Comparison of ENCODE assay signal across 9 cellular contexts in the genomic region with DNA sequence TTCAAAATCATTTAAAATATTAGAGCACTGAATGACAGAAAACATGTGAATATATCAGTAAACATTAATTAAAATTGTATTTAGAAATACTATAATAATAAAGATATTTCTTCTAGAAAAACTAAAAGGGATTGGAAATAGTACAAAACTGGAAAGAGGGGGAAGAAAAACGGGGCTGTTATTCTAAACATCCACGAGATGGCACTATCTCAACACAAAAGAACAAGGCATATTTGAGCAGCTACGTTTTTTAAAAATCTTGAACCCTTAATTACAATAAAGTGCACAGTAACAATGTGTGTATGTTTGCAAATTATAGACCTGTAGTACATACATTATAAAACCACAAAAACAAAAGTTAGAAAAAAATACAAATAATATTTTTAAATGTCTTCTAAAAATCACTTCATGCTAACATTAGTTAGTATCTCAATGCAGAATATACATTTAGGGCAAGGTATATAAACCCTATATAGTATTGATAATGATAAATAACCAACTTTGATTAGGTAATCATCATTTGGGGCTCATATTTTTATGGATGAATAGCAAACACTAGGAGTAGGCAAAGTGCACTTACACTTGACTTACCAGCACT. TPM values are rescaled to one million over a fixed set of nuclear protein-coding genes. Genes with fewer than 3 reads are reported as not detected.
DNase-seq lines count a peak whose midpoint lies in the region; ATAC-seq, FAIRE-seq and TF ChIP-seq lines count a peak whose summit lies in the region.
"Had no signal": no experiment of that assay in that cellular context is flagged by ENCODE, and none has a peak within 500 bp of the region (broad histone marks: within the 10 kb centered on the region; RNA-seq: fewer than 3 reads in every experiment).

No MANE protein-coding gene starts in this region.

- peaks cover 15% of the 10 kb centered on the region for H3K36me3 Mint-ChIP-seq in WTC11

- no peak overlapping the region for H3K4me3 ChIP-seq in A673 (ENCODE audit: low read depth, low read length, poor library complexity, severe bottlenecking)
- H3K4me3 ChIP-seq in MM.1S (ENCODE audit: low read length) = no peak overlapping the region
- H3K4me3 ChIP-seq: HAP-1 had no signal

- no peak for ATAC-seq in WTC11
- no peak for ATAC-seq in HG03342 (IDR thresholded peaks at IDR 0.05; ENCODE audit: unreplicated experiment)
- no peak for ATAC-seq in HG03045 (IDR thresholded peaks at IDR 0.05; ENCODE audit: unreplicated experiment)

- H3K9me2 ChIP-seq in MM.1S (replicated peaks; ENCODE audit: insufficient read depth, low read length) = no peaks in the 10 kb centered on the region

- H3K4me1 ChIP-seq in A673 (ENCODE audit: insufficient read depth, low read length, poor library complexity, severe bottlenecking) = no peaks in the 10 kb centered on the region
- H3K4me1 ChIP-seq in MM.1S (ENCODE audit: low read length) = no peaks in the 10 kb centered on the region

- DNase-seq in A673 (ENCODE audit: low spot score) (peak; percentile 48), MM.1S (no peak), WTC11 (ENCODE audit: low spot score) (no peak)
- DNase-seq in activated CD4-positive, alpha-beta T cell treated with anti-CD3 and anti-CD28 coated beads for 4 hours = no peak

- no peak overlapping the region for H3K4me2 ChIP-seq in MM.1S (ENCODE audit: low read depth, low read length)

- H3K27me3 ChIP-seq in A673 (replicated peaks; ENCODE audit: insufficient read depth, low read depth, low read length, poor library complexity) (no peaks in the 10 kb centered on the region), MM.1S (replicated peaks; ENCODE audit: insufficient read depth, low read length) (no peaks in the 10 kb centered on the region)

- H3K9me3 ChIP-seq in A673 (ENCODE audit: low read depth, low read length, poor library complexity, severe bottlenecking) = no peaks in the 10 kb centered on the region
- H3K9me3 ChIP-seq in MM.1S (replicated peaks; ENCODE audit: insufficient read depth, low read length) = no peaks in the 10 kb centered on the region
- H3K9me3 ChIP-seq: HAP-1 had no signal

- no peak overlapping the region for H3K4me3 Mint-ChIP-seq in WTC11

- intact Hi-C loops in A673 (cut with micrococcal nuclease; ENCODE audit: unreplicated experiment) = loop anchor here (1.0 to 2.0 kb wide), 2 partner anchors 279 to 355 kb away; no protein-coding TSS in a partner anchor

- TF ChIP-seq CTCF in A673 (conservative IDR thresholded peaks at IDR 0.05; ENCODE audit: low read depth, low read length) (peak; percentile 75), GM12874 (IDR thresholded peaks at IDR 0.05; ENCODE audit: insufficient read depth, low read depth, low read length) (peak; percentile 36; the same call in 1 of the 2 replicates), MM.1S (IDR thresholded peaks at IDR 0.05; ENCODE audit: low read length) (peak; percentile 52), WTC11 (IDR thresholded peaks at IDR 0.05) (peak; percentile 44; the same call in 1 of the 2 replicates)

- no peaks in the 10 kb centered on the region for H3K79me2 ChIP-seq in MM.1S (ENCODE audit: low read length)

- POLR2A ChIA-PET in A673 (lab: Charles Lee; ENCODE audit: low non-redundant PET) (no interaction called here), WTC11 (lab: Charles Lee) (interaction anchor here (1.5 kb wide), 1 partner anchor 101 kb away, joined by 3 read pairs; the partner anchor contains the start of gene CCNC)

- H3K4me1 Mint-ChIP-seq in WTC11 = no peaks in the 10 kb centered on the region

- peaks cover 6% of the 10 kb centered on the region for H3K36me3 ChIP-seq in A673 (ENCODE audit: insufficient read depth, low read length, poor library complexity, severe bottlenecking)
- no peaks in the 10 kb centered on the region for H3K36me3 ChIP-seq in MM.1S (replicated peaks; ENCODE audit: insufficient read depth, low read length)

- no peaks in the 10 kb centered on the region for H4K20me1 ChIP-seq in MM.1S (ENCODE audit: insufficient read depth, low read length)

- H3K27ac ChIP-seq in A673 (ENCODE audit: low read depth, low read length, poor library complexity, severe bottlenecking) (no peak overlapping the region), MM.1S (ENCODE audit: low read length) (no peak overlapping the region)

- no TSS peak for BruUV-seq in A673 (replicated peaks; lab: Mats Ljungman, UMichigan)

- no peaks in the 10 kb centered on the region for H3F3A ChIP-seq in MM.1S (ENCODE audit: insufficient read depth, low read length)

- no peak overlapping the region for H3K9ac ChIP-seq in MM.1S (ENCODE audit: low read length)

- CTCF ChIA-PET in A673 (lab: Charles Lee) = interaction anchor here (1.0 kb wide), 1 partner anchor 279 kb away, joined by 4 read pairs; no protein-coding TSS in a partner anchor
- CTCF ChIA-PET in WTC11 (lab: Charles Lee) = interaction anchor here (0.6 to 1.4 kb wide), 11 partner anchors 10 to 141 kb away, joined by 3 to 4 read pairs (median 3); no protein-coding TSS in a partner anchor

- no peaks in the 10 kb centered on the region for H3K27me3 Mint-ChIP-seq in WTC11 (ENCODE audit: low read depth)

- FAIRE-seq in islet of Langerhans (lab: Jason Lieb, UNC) = peak; percentile 92

- H2AFZ ChIP-seq in MM.1S (ENCODE audit: low read length) = no peak overlapping the region

- no peaks in the 10 kb centered on the region for H3K9me3 Mint-ChIP-seq in WTC11

- H3K27ac Mint-ChIP-seq in WTC11 = no peak overlapping the region

TF ChIP-seq in WTC11, 78 proteins besides CTCF, POLR2A, EP300 and RAD21 (continues in another document):
- no peak for TF ChIP-seq NR1H2 (CRISPR knock-in tag; IDR thresholded peaks at IDR 0.05)
- TF ChIP-seq ZSCAN18 (CRISPR knock-in tag; IDR thresholded peaks at IDR 0.05) = no peak
- no peak for TF ChIP-seq E2F5 (CRISPR knock-in tag; IDR thresholded peaks at IDR 0.05)
- no peak for TF ChIP-seq ELF4 (CRISPR knock-in tag; IDR thresholded peaks at IDR 0.05; ENCODE audit: low read depth)
- TF ChIP-seq, protein P1, sequence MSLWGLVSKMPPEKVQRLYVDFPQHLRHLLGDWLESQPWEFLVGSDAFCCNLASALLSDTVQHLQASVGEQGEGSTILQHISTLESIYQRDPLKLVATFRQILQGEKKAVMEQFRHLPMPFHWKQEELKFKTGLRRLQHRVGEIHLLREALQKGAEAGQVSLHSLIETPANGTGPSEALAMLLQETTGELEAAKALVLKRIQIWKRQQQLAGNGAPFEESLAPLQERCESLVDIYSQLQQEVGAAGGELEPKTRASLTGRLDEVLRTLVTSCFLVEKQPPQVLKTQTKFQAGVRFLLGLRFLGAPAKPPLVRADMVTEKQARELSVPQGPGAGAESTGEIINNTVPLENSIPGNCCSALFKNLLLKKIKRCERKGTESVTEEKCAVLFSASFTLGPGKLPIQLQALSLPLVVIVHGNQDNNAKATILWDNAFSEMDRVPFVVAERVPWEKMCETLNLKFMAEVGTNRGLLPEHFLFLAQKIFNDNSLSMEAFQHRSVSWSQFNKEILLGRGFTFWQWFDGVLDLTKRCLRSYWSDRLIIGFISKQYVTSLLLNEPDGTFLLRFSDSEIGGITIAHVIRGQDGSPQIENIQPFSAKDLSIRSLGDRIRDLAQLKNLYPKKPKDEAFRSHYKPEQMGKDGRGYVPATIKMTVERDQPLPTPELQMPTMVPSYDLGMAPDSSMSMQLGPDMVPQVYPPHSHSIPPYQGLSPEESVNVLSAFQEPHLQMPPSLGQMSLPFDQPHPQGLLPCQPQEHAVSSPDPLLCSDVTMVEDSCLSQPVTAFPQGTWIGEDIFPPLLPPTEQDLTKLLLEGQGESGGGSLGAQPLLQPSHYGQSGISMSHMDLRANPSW (CRISPR knock-in tag; conservative IDR thresholded peaks at IDR 0.05; ENCODE audit: low read depth) = no peak
- TF ChIP-seq, protein P2, sequence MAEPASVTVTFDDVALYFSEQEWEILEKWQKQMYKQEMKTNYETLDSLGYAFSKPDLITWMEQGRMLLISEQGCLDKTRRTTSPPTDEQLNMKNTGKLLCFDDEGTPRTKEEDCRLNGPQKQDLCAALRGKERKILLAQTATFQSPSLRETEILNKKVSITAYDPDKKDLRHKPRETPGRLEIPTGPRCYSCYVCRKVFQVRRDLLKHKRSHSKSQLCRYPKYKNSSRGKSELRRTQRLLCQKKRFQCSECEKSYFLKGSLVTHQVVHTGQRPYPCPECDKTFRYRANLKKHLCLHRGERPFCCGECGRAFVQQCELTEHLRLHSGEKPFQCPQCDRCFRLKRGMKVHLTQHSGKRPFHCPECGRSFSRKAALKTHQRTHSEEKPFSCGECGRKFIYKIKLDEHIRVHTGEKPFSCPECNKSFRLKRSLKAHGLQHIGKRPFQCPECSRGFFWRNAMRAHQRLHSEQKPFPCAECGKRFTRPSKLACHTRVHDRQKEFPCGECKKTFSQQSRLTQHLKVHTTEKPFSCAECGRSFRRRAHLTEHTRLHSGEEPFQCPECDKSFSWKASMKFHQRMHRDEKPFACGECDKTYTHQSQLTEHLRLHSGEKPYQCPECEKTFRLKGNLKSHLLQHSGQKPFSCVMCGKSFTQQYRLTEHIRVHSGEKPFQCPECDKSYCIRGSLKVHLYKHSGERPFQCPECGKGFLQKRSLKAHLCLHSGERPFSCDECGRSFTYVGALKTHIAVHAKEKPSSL (CRISPR knock-in tag; conservative IDR thresholded peaks at IDR 0.05) = no peak
- TF ChIP-seq FOXJ3 (CRISPR knock-in tag; IDR thresholded peaks at IDR 0.05; ENCODE audit: borderline replicate concordance) = no peak

RNA-seq across cellular contexts. Expression of gene PNISR, which starts 42.5 kb away (rescaled TPM):
- 147 TPM in 2 replicates for total RNA-seq in A673 (2021)
- total RNA-seq in WTC11 (2021) = 150 to 156 TPM (median 155 TPM) in 3 replicates

RNA-seq across cellular contexts. Expression of gene USP45, which starts 47.6 kb away (rescaled TPM):
- total RNA-seq in A673 (2021) (17.4 and 19.0 TPM in 2 replicates), WTC11 (2021) (22.4 to 34.7 TPM (median 25.7 TPM) in 3 replicates)
